Comparison of ENCODE assay signal across 8 cellular contexts in the genomic region with DNA sequence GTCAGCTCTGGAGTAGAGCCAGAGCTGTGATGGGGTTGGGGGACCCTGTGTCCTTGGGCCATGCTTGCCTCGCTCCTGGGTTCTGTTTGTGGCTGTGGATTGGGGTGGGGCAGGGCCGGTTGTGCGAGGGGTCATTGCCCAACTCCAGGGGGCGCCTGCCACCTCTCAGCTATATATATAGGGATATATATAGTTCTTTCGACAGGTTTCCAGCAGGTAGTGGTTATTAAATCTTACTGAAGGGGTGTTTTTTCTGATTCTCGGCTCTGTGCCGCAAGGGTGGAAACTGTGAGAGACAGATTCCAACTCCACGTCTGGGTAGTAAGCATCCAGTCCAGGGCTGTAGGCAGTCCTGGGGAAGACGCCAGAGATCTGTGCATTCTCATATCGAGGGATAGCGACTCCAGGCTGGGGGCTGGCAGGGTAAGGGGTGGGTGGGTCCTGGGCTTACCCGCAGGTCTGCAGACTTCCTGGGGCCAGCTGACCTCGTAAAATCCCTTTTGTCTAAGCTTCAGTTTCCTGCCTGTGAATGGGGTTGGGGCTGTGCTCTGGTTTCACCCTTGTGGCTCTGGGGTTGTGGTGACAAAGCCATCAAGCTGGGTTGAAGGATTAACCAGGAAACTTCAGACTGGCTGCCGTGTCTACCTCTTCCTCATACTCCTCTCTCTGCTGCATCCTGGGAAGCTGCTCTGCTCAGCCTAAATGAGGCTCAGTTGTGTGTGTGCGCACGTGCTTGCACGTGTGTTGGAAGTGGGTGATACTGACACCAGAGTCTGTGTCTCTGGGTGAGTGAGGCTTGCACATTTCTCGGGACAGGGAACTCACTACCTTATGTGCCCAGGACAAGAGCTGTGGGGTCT. TPM values are rescaled to one million over a fixed set of nuclear protein-coding genes. Genes with fewer than 3 reads are reported as not detected.
A peak's percentile ranks its signal among the peaks of the same experiment; 100 is the strongest.
DNase-seq lines count a peak whose midpoint lies in the region; ATAC-seq, FAIRE-seq and TF ChIP-seq lines count a peak whose summit lies in the region.
"Not testable (repeated sequence)": the region's sequence is repeated elsewhere in the genome, so short reads cannot be mapped to it uniquely, and the experiment has no call there.

No MANE protein-coding gene starts in this region.

- H3K27ac ChIP-seq in 22Rv1 = peak overlapping the region; percentile 71
- H3K27ac ChIP-seq in KMS-11 = peak overlapping the region; percentile 90
- peak overlapping the region; percentile 17 to 95 (median 66) for H3K27ac ChIP-seq in Peyer's patch
- peak overlapping the region; percentile 69 for H3K27ac ChIP-seq in colonic mucosa
- peak overlapping the region; percentile 75 for H3K27ac ChIP-seq in HepG2 (ENCODE audit: extremely low read length, insufficient read depth, low read length)
- peak overlapping the region; percentile 42 to 68 for H3K27ac ChIP-seq in prostate gland

- TF ChIP-seq RAD21 in HepG2 (CRISPR knock-in tag; IDR thresholded peaks at IDR 0.05) = not testable (repeated sequence)

- not testable (repeated sequence) for BruUV-seq in HepG2 (replicated peaks; lab: Mats Ljungman, UMichigan)

- in situ Hi-C loops in HepG2 (cut with HindIII; ENCODE audit: extremely low pct_ligation_motif_present, low pct_unique_long_range_greater_than_20kb) = not testable (repeated sequence)

- H3K4me1 ChIP-seq in KMS-11 (ENCODE audit: low read depth, poor library complexity, severe bottlenecking) (peaks cover 53% of the 10 kb centered on the region), Peyer's patch (peaks cover 0 to 20% (median 4%) of the 10 kb centered on the region in 4 donors), colonic mucosa (peaks cover 11% of the 10 kb centered on the region), HepG2 (ENCODE audit: insufficient read depth, low read length) (peaks cover 37% of the 10 kb centered on the region)
- not testable (repeated sequence) for H3K4me1 ChIP-seq in prostate gland (replicated peaks)

- H3K9ac ChIP-seq in KMS-11 = peak overlapping the region; percentile 75
- H3K9ac ChIP-seq in colonic mucosa (ENCODE audit: low read depth in 2 of 2, low read length in 2 of 2) = not testable (repeated sequence)
- H3K9ac ChIP-seq in HepG2 (ENCODE audit: insufficient read depth, low read depth, low read length) = peak overlapping the region; percentile 64

- H3K4me2 ChIP-seq in KMS-11 (peak overlapping the region; percentile 85), HepG2 (ENCODE audit: low read depth, low read length) (peak overlapping the region; percentile 58; the same call in 1 of the 2 replicates)

- H3K9me3 ChIP-seq in Peyer's patch; colonic mucosa; HepG2 (ENCODE audit: low read length); prostate gland: not testable (repeated sequence)

- intact Hi-C loops in colonic mucosa (cut with DNase I) = loop anchor here (5.0 kb wide), 1 partner anchor 927 kb away; no protein-coding TSS in a partner anchor
- intact Hi-C loops in HepG2 (cut with micrococcal nuclease; ENCODE audit: unreplicated experiment) = loop anchor here (2.0 kb wide), 1 partner anchor 53 kb away; no protein-coding TSS in a partner anchor
- intact Hi-C loops in prostate gland (cut with DNase I) = not testable (repeated sequence)

- H3K27me3 Mint-ChIP-seq in activated CD8-positive, alpha-beta memory T cell treated with anti-CD3 and anti-CD28 coated beads, Interleukin-2, amount 10 ng/mL, durations not matched to agents 7 days and 5 days = not testable (repeated sequence)

- H3K27ac Mint-ChIP-seq in activated CD8-positive, alpha-beta memory T cell treated with anti-CD3 and anti-CD28 coated beads, Interleukin-2, amount 10 ng/mL, durations not matched to agents 7 days and 5 days = peak overlapping the region; percentile 85

- not testable (repeated sequence) for TF ChIP-seq POLR2A in Peyer's patch (IDR thresholded peaks at IDR 0.05); HepG2 (IDR thresholded peaks at IDR 0.05; ENCODE audit: insufficient read depth in 1 of 2, low read depth in 2 of 2, low read length in 2 of 2); prostate gland (IDR thresholded peaks at IDR 0.05)

- H4K20me1 ChIP-seq in KMS-11 (ENCODE audit: insufficient read depth); HepG2 (ENCODE audit: insufficient read depth, low read length): not testable (repeated sequence)

- H2AFZ ChIP-seq in KMS-11 (ENCODE audit: low read depth) (peak overlapping the region; percentile 49; the same call in 1 of the 2 replicates), HepG2 (ENCODE audit: low read length) (peak overlapping the region; percentile 54)

- WGBS in HepG2 (ENCODE audit: low lambda C conversion rate) = 2% methylated on average over 10 of the region's 18 CpGs
- 29% methylated on average over 18 of the region's 18 CpGs for WGBS in prostate gland

- H3K27me3 ChIP-seq in KMS-11 (ENCODE audit: insufficient read depth, low read depth); Peyer's patch; colonic mucosa; HepG2 (ENCODE audit: control insufficient read depth in 1 of 2, insufficient read depth in 2 of 2, low read length in 2 of 2); prostate gland (replicated peaks; ENCODE audit: insufficient read depth): not testable (repeated sequence)

- TF ChIP-seq CTCF in 22Rv1 (IDR thresholded peaks at IDR 0.05) = peak; percentile 60
- TF ChIP-seq CTCF in KMS-11 (conservative IDR thresholded peaks at IDR 0.05; ENCODE audit: low read depth, low read length) = peak; percentile 47
- TF ChIP-seq CTCF in Peyer's patch (IDR thresholded peaks at IDR 0.05) = peak in 3 of 6 experiments; percentile 4 to 21 (median 16)
- TF ChIP-seq CTCF in colonic mucosa (IDR thresholded peaks at IDR 0.05); prostate gland (IDR thresholded peaks at IDR 0.05): not testable (repeated sequence)
- TF ChIP-seq CTCF in HepG2 (CRISPR knock-in tag; IDR thresholded peaks at IDR 0.05) = peak; percentile 53

- CTCF ChIA-PET in activated CD8-positive, alpha-beta memory T cell treated with anti-CD3 and anti-CD28 coated beads, Interleukin-2, amount 10 ng/mL, durations not matched to agents 7 days and 5 days (lab: Charles Lee); HepG2 (lab: Yijun Ruan, JAX; ENCODE audit: low intra/inter-chr PET ratio, low total read pairs): not testable (repeated sequence)

- H3K36me3 ChIP-seq in KMS-11 (ENCODE audit: insufficient read depth); Peyer's patch; colonic mucosa; HepG2 (replicated peaks in 1 of 2; ENCODE audit: control insufficient read depth in 1 of 2, insufficient read depth in 2 of 2, low read length in 2 of 2); prostate gland: not testable (repeated sequence)

- peaks cover 48% of the 10 kb centered on the region for H3K4me1 Mint-ChIP-seq in activated CD8-positive, alpha-beta memory T cell treated with anti-CD3 and anti-CD28 coated beads, Interleukin-2, amount 10 ng/mL, durations not matched to agents 7 days and 5 days

- DNase-seq in GF-D8 (lab: John Stamatoyannopoulos, UW) = peak; percentile 78
- not testable (repeated sequence) for DNase-seq in Peyer's patch; HepG2 (ENCODE audit: low spot score); prostate gland (ENCODE audit: low spot score)
- DNase-seq in activated CD8-positive, alpha-beta memory T cell treated with anti-CD3 and anti-CD28 coated beads, Interleukin-2, amount 10 ng/mL, durations not matched to agents 7 days and 5 days = peak; percentile 56
- peak; percentile 54 for DNase-seq in colonic mucosa

- FAIRE-seq in HepG2 (lab: Jason Lieb, UNC) = not testable (repeated sequence)

- peak; percentile 47 for ATAC-seq in activated CD8-positive, alpha-beta memory T cell treated with anti-CD3 and anti-CD28 coated beads, Interleukin-2, amount 10 ng/mL, durations not matched to agents 7 days and 5 days
- peak; percentile 61 for ATAC-seq in HepG2

- POLR2A ChIA-PET in HepG2 (lab: Yijun Ruan, JAX) = interaction anchor here (1.1 to 4.1 kb wide), 6 partner anchors 10 to 50 kb away, joined by 4 to 76 read pairs (median 8); partner anchors contain the start of genes GUCD1 and LRRC75B

- not testable (repeated sequence) for H3K36me3 Mint-ChIP-seq in activated CD8-positive, alpha-beta memory T cell treated with anti-CD3 and anti-CD28 coated beads, Interleukin-2, amount 10 ng/mL, durations not matched to agents 7 days and 5 days

- peaks cover 19% of the 10 kb centered on the region; the same call in 1 of the 2 replicates for H3K79me2 ChIP-seq in KMS-11 (ENCODE audit: insufficient read depth, low read depth)
- not testable (repeated sequence) for H3K79me2 ChIP-seq in HepG2 (ENCODE audit: insufficient read depth, low read length)

- H3K4me3 Mint-ChIP-seq in activated CD8-positive, alpha-beta memory T cell treated with anti-CD3 and anti-CD28 coated beads, Interleukin-2, amount 10 ng/mL, durations not matched to agents 7 days and 5 days = peak overlapping the region; percentile 40

- TF ChIP-seq EP300 in HepG2 (IDR thresholded peaks at IDR 0.05; ENCODE audit: low read depth in 2 of 2, low read length in 2 of 2); HepG2 (CRISPR knock-in tag; IDR thresholded peaks at IDR 0.05; ENCODE audit: borderline replicate concordance): not testable (repeated sequence)

- not testable (repeated sequence) for H3K9me3 Mint-ChIP-seq in activated CD8-positive, alpha-beta memory T cell treated with anti-CD3 and anti-CD28 coated beads, Interleukin-2, amount 10 ng/mL, durations not matched to agents 7 days and 5 days (ENCODE audit: low read depth)

- not testable (repeated sequence) for H3K4me3 ChIP-seq in KMS-11 (IDR thresholded peaks at IDR 0.05; ENCODE audit: insufficient read depth, low read depth, low read length)
- H3K4me3 ChIP-seq in Peyer's patch = peak overlapping the region in 2 of 4 donors; percentile 44 to 59
- H3K4me3 ChIP-seq in colonic mucosa = peak overlapping the region; percentile 11
- H3K4me3 ChIP-seq in HepG2 (replicated peaks in 1 of 3; ENCODE audit: insufficient read depth in 1 of 3, low read depth in 2 of 3, low read length in 3 of 3) = peak overlapping the region; percentile 52 to 80 (median 68); a peak in 5 of 6 replicates
- H3K4me3 ChIP-seq in prostate gland = peak overlapping the region in 1 of 2 donors; percentile 28

RNA-seq across cellular contexts. Expression of gene GGT1, which starts 1.0 kb away (rescaled TPM):
- total RNA-seq in Peyer's patch (100 to 1,000 TPM in 3 of 4 donors, 10 to 100 TPM in 1; 63.5 to 370 (median 238) TPM), colonic mucosa (10 to 100 TPM; 16.8 to 50.4 TPM), HepG2 (2016; rRNA removed; fragmentation: Illumina TruSeq; extraction: Trizol) (11.6 and 29.9 TPM in 2 replicates), prostate gland (100 to 1,000 TPM in 1 of 2 donors, 10 to 100 TPM in 1; 64.6 to 114 TPM)
- total RNA-seq in activated CD8-positive, alpha-beta memory T cell treated with anti-CD3 and anti-CD28 coated beads, Interleukin-2, amount 10 ng/mL, durations not matched to agents 7 days and 5 days = 10 to 100 TPM; 51.2 to 66.0 TPM
- 6.9 and 7.0 TPM in 2 replicates for total RNA-seq in HepG2 (2016; cell fraction: cytosol; rRNA removed; fragmentation: Illumina TruSeq; extraction: Trizol; ENCODE audit: low read depth)
- total RNA-seq in HepG2 (2016; cell fraction: insoluble cytoplasmic fraction; rRNA removed; fragmentation: Illumina TruSeq; extraction: Trizol) = 14.5 and 27.5 TPM in 2 replicates
- total RNA-seq in HepG2 (2016; cell fraction: membrane; rRNA removed; fragmentation: Illumina TruSeq; extraction: Trizol) = 8.2 and 14.5 TPM in 2 replicates
- total RNA-seq in HepG2 (2016; cell fraction: nucleus; rRNA removed; fragmentation: Illumina TruSeq; extraction: Trizol) = 30.4 and 31.0 TPM in 2 replicates
- 103 and 150 TPM in 2 replicates for polyA plus RNA-seq in HepG2 (2011; rRNA removed)
- 81.5 and 120 TPM in 2 replicates for polyA plus RNA-seq in HepG2 (2011; cell fraction: cytosol; rRNA removed)
- polyA plus RNA-seq in HepG2 (2011; cell fraction: nucleus; rRNA removed) = 371 and 443 TPM in 2 replicates
- polyA plus RNA-seq in HepG2 (2012) = 45.9 and 52.6 TPM in 2 replicates
- polyA plus RNA-seq in HepG2 (2016; cell fraction: cytosol; fragmentation: Illumina TruSeq; extraction: Trizol; ENCODE audit: low read depth) = 8.9 and 10.2 TPM in 2 replicates
- 15.2 and 17.2 TPM in 2 replicates for polyA plus RNA-seq in HepG2 (2016; cell fraction: insoluble cytoplasmic fraction; fragmentation: Illumina TruSeq; extraction: Trizol; ENCODE audit: low read depth)
- 11.3 and 13.6 TPM in 2 replicates for polyA plus RNA-seq in HepG2 (2016; cell fraction: membrane; fragmentation: Illumina TruSeq; extraction: Trizol; ENCODE audit: low read depth)
- 74.0 and 82.3 TPM in 2 replicates for polyA plus RNA-seq in HepG2 (2016; cell fraction: nucleus; fragmentation: Illumina TruSeq; extraction: Trizol; ENCODE audit: insufficient read depth, low read depth)
- 7.2 and 119 TPM in 2 replicates for polyA minus RNA-seq in HepG2 (2011; rRNA and poly(A)+ RNA removed; ENCODE audit: low replicate concordance)
- 46.0 and 49.6 TPM in 2 replicates for polyA minus RNA-seq in HepG2 (2011; cell fraction: cytosol; rRNA and poly(A)+ RNA removed)
- 35.4 and 41.2 TPM in 2 replicates for polyA minus RNA-seq in HepG2 (2011; cell fraction: nucleus; rRNA and poly(A)+ RNA removed)

RNA-seq across cellular contexts. Expression of gene LRRC75B, which starts 11.1 kb away (rescaled TPM):
- 100 to 1,000 TPM in 2 of 4 donors, 10 to 100 TPM in 2; 18.2 to 127 (median 88.2) TPM for total RNA-seq in Peyer's patch
- 1 to 10 TPM; 1.6 to 2.1 TPM for total RNA-seq in activated CD8-positive, alpha-beta memory T cell treated with anti-CD3 and anti-CD28 coated beads, Interleukin-2, amount 10 ng/mL, durations not matched to agents 7 days and 5 days
- 10 to 100 TPM in 1 of 2 donors, 1 to 10 TPM in 1; 7.9 to 10.2 TPM for total RNA-seq in colonic mucosa
- 5.7 and 11.8 TPM in 2 replicates for total RNA-seq in HepG2 (2016; rRNA removed; fragmentation: Illumina TruSeq; extraction: Trizol)
- total RNA-seq in HepG2 (2016; cell fraction: cytosol; rRNA removed; fragmentation: Illumina TruSeq; extraction: Trizol; ENCODE audit: low read depth) = 14.2 and 14.4 TPM in 2 replicates
- total RNA-seq in HepG2 (2016; cell fraction: insoluble cytoplasmic fraction; rRNA removed; fragmentation: Illumina TruSeq; extraction: Trizol) = 5.6 and 12.5 TPM in 2 replicates
- total RNA-seq in HepG2 (2016; cell fraction: membrane; rRNA removed; fragmentation: Illumina TruSeq; extraction: Trizol) = 14.8 and 16.4 TPM in 2 replicates
- 10.7 and 13.7 TPM in 2 replicates for total RNA-seq in HepG2 (2016; cell fraction: nucleus; rRNA removed; fragmentation: Illumina TruSeq; extraction: Trizol)
- 34.8 and 48.8 TPM in 2 replicates for polyA plus RNA-seq in HepG2 (2011; rRNA removed)
- 18.6 and 35.0 TPM in 2 replicates for polyA plus RNA-seq in HepG2 (2011; cell fraction: cytosol; rRNA removed)
- polyA plus RNA-seq in HepG2 (2011; cell fraction: nucleus; rRNA removed) = 225 and 265 TPM in 2 replicates
- polyA plus RNA-seq in HepG2 (2012) = 19.0 and 24.1 TPM in 2 replicates
- 15.3 and 17.1 TPM in 2 replicates for polyA plus RNA-seq in HepG2 (2016; cell fraction: cytosol; fragmentation: Illumina TruSeq; extraction: Trizol; ENCODE audit: low read depth)
- polyA plus RNA-seq in HepG2 (2016; cell fraction: insoluble cytoplasmic fraction; fragmentation: Illumina TruSeq; extraction: Trizol; ENCODE audit: low read depth) = 8.8 and 9.2 TPM in 2 replicates
- polyA plus RNA-seq in HepG2 (2016; cell fraction: membrane; fragmentation: Illumina TruSeq; extraction: Trizol; ENCODE audit: low read depth) = 17.8 and 17.9 TPM in 2 replicates
- polyA plus RNA-seq in HepG2 (2016; cell fraction: nucleus; fragmentation: Illumina TruSeq; extraction: Trizol; ENCODE audit: insufficient read depth, low read depth) = 32.8 and 35.7 TPM in 2 replicates
- polyA minus RNA-seq in HepG2 (2011; rRNA and poly(A)+ RNA removed; ENCODE audit: low replicate concordance) = 24.5 TPM in 1 of 2 replicates, not detected in the other
- polyA minus RNA-seq in HepG2 (2011; cell fraction: cytosol; rRNA and poly(A)+ RNA removed) = 5.7 and 8.9 TPM in 2 replicates
- polyA minus RNA-seq in HepG2 (2011; cell fraction: nucleus; rRNA and poly(A)+ RNA removed) = 13.3 and 13.4 TPM in 2 replicates
- 100 to 1,000 TPM in 1 of 2 donors, 10 to 100 TPM in 1; 57.0 to 161 TPM for total RNA-seq in prostate gland

RNA-seq across cellular contexts. Expression of gene SNRPD3, which starts 48.2 kb away (rescaled TPM):
- 100 to 1,000 TPM in 3 of 4 donors, 10 to 100 TPM in 1; 99.6 to 149 (median 131) TPM for total RNA-seq in Peyer's patch
- 100 to 1,000 TPM; 132 to 139 TPM for total RNA-seq in activated CD8-positive, alpha-beta memory T cell treated with anti-CD3 and anti-CD28 coated beads, Interleukin-2, amount 10 ng/mL, durations not matched to agents 7 days and 5 days
- total RNA-seq in colonic mucosa = 100 to 1,000 TPM in 1 of 2 donors, 10 to 100 TPM in 1; 71.4 to 142 TPM
- total RNA-seq in HepG2 (2016; rRNA removed; fragmentation: Illumina TruSeq; extraction: Trizol) = 209 and 287 TPM in 2 replicates
- total RNA-seq in HepG2 (2016; cell fraction: cytosol; rRNA removed; fragmentation: Illumina TruSeq; extraction: Trizol; ENCODE audit: low read depth) = 29.0 and 31.7 TPM in 2 replicates
- 214 and 298 TPM in 2 replicates for total RNA-seq in HepG2 (2016; cell fraction: insoluble cytoplasmic fraction; rRNA removed; fragmentation: Illumina TruSeq; extraction: Trizol)
- 35.4 and 36.1 TPM in 2 replicates for total RNA-seq in HepG2 (2016; cell fraction: membrane; rRNA removed; fragmentation: Illumina TruSeq; extraction: Trizol)
- total RNA-seq in HepG2 (2016; cell fraction: nucleus; rRNA removed; fragmentation: Illumina TruSeq; extraction: Trizol) = 83.7 and 87.5 TPM in 2 replicates
- polyA plus RNA-seq in HepG2 (2011; rRNA removed) = 107 and 110 TPM in 2 replicates
- 278 and 291 TPM in 2 replicates for polyA plus RNA-seq in HepG2 (2011; cell fraction: cytosol; rRNA removed)
- 55.5 and 61.4 TPM in 2 replicates for polyA plus RNA-seq in HepG2 (2011; cell fraction: nucleus; rRNA removed)
- 178 and 251 TPM in 2 replicates for polyA plus RNA-seq in HepG2 (2012)
- 35.3 and 40.6 TPM in 2 replicates for polyA plus RNA-seq in HepG2 (2016; cell fraction: cytosol; fragmentation: Illumina TruSeq; extraction: Trizol; ENCODE audit: low read depth)
- 420 and 438 TPM in 2 replicates for polyA plus RNA-seq in HepG2 (2016; cell fraction: insoluble cytoplasmic fraction; fragmentation: Illumina TruSeq; extraction: Trizol; ENCODE audit: low read depth)
- polyA plus RNA-seq in HepG2 (2016; cell fraction: membrane; fragmentation: Illumina TruSeq; extraction: Trizol; ENCODE audit: low read depth) = 35.8 and 37.4 TPM in 2 replicates
- 132 and 146 TPM in 2 replicates for polyA plus RNA-seq in HepG2 (2016; cell fraction: nucleus; fragmentation: Illumina TruSeq; extraction: Trizol; ENCODE audit: insufficient read depth, low read depth)
- 134 and 369 TPM in 2 replicates for polyA minus RNA-seq in HepG2 (2011; rRNA and poly(A)+ RNA removed; ENCODE audit: low replicate concordance)
- polyA minus RNA-seq in HepG2 (2011; cell fraction: cytosol; rRNA and poly(A)+ RNA removed) = 72.3 and 74.0 TPM in 2 replicates
- polyA minus RNA-seq in HepG2 (2011; cell fraction: nucleus; rRNA and poly(A)+ RNA removed) = 83.2 and 93.4 TPM in 2 replicates
- total RNA-seq in prostate gland = 100 to 1,000 TPM; 152 to 169 TPM

RNA-seq across cellular contexts. Expression of gene GUCD1, which starts 49.1 kb away (rescaled TPM):
- 100 to 1,000 TPM; 167 to 585 (median 458) TPM for total RNA-seq in Peyer's patch
- 100 to 1,000 TPM; 130 to 150 TPM for total RNA-seq in activated CD8-positive, alpha-beta memory T cell treated with anti-CD3 and anti-CD28 coated beads, Interleukin-2, amount 10 ng/mL, durations not matched to agents 7 days and 5 days
- total RNA-seq in colonic mucosa = 100 to 1,000 TPM; 188 to 207 TPM
- 125 and 128 TPM in 2 replicates for total RNA-seq in HepG2 (2016; rRNA removed; fragmentation: Illumina TruSeq; extraction: Trizol)
- total RNA-seq in HepG2 (2016; cell fraction: cytosol; rRNA removed; fragmentation: Illumina TruSeq; extraction: Trizol; ENCODE audit: low read depth) = 57.0 and 62.1 TPM in 2 replicates
- 114 and 129 TPM in 2 replicates for total RNA-seq in HepG2 (2016; cell fraction: insoluble cytoplasmic fraction; rRNA removed; fragmentation: Illumina TruSeq; extraction: Trizol)
- 156 and 159 TPM in 2 replicates for total RNA-seq in HepG2 (2016; cell fraction: membrane; rRNA removed; fragmentation: Illumina TruSeq; extraction: Trizol)
- 69.6 and 73.3 TPM in 2 replicates for total RNA-seq in HepG2 (2016; cell fraction: nucleus; rRNA removed; fragmentation: Illumina TruSeq; extraction: Trizol)
- polyA plus RNA-seq in HepG2 (2011; rRNA removed) = 245 and 282 TPM in 2 replicates
- polyA plus RNA-seq in HepG2 (2011; cell fraction: cytosol; rRNA removed) = 177 and 210 TPM in 2 replicates
- polyA plus RNA-seq in HepG2 (2011; cell fraction: nucleus; rRNA removed) = 217 and 220 TPM in 2 replicates
- 123 and 145 TPM in 2 replicates for polyA plus RNA-seq in HepG2 (2012)
- polyA plus RNA-seq in HepG2 (2016; cell fraction: cytosol; fragmentation: Illumina TruSeq; extraction: Trizol; ENCODE audit: low read depth) = 33.4 and 34.1 TPM in 2 replicates
- polyA plus RNA-seq in HepG2 (2016; cell fraction: insoluble cytoplasmic fraction; fragmentation: Illumina TruSeq; extraction: Trizol; ENCODE audit: low read depth) = 101 and 109 TPM in 2 replicates
- polyA plus RNA-seq in HepG2 (2016; cell fraction: membrane; fragmentation: Illumina TruSeq; extraction: Trizol; ENCODE audit: low read depth) = 91.3 and 96.0 TPM in 2 replicates
- 119 and 131 TPM in 2 replicates for polyA plus RNA-seq in HepG2 (2016; cell fraction: nucleus; fragmentation: Illumina TruSeq; extraction: Trizol; ENCODE audit: insufficient read depth, low read depth)
- polyA minus RNA-seq in HepG2 (2011; rRNA and poly(A)+ RNA removed; ENCODE audit: low replicate concordance) = 194 and 636 TPM in 2 replicates
- 178 and 203 TPM in 2 replicates for polyA minus RNA-seq in HepG2 (2011; cell fraction: cytosol; rRNA and poly(A)+ RNA removed)
- polyA minus RNA-seq in HepG2 (2011; cell fraction: nucleus; rRNA and poly(A)+ RNA removed) = 53.7 and 80.4 TPM in 2 replicates
- 100 to 1,000 TPM; 143 to 147 TPM for total RNA-seq in prostate gland
